Comparison of ENCODE assay signal across 1 cellular context in the genomic region with DNA sequence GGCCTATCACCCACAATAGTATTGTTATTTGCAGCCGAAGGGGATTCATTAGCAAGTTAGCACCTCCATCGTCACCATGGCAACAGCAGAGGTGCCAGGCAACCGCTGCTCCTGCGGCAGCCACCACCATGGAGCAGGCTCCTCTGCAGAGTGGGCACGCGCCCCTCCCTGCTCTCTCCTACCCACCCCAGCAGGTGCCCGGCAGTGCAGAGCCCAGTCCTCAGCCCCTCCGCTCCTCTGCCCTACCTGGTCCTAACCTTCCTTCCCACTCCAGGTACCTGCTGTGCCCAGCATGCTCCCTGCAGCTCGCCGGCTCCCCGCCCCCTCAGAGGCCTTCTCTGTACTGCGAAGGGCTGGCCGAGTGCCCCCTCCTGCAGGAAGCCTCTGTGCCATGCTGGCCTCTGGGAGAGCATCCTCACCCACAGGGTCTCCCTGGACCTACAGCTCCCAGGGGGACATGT.
TF ChIP-seq lines count a peak whose summit lies in the region.

No MANE protein-coding gene starts in this region.

TF ChIP-seq in SK-N-SH treated with all-trans-retinoic acid at 6 μM for 48 hours, 23 proteins besides CTCF, POLR2A, EP300 and RAD21 (continued from another document):
- TF ChIP-seq, protein P1, sequence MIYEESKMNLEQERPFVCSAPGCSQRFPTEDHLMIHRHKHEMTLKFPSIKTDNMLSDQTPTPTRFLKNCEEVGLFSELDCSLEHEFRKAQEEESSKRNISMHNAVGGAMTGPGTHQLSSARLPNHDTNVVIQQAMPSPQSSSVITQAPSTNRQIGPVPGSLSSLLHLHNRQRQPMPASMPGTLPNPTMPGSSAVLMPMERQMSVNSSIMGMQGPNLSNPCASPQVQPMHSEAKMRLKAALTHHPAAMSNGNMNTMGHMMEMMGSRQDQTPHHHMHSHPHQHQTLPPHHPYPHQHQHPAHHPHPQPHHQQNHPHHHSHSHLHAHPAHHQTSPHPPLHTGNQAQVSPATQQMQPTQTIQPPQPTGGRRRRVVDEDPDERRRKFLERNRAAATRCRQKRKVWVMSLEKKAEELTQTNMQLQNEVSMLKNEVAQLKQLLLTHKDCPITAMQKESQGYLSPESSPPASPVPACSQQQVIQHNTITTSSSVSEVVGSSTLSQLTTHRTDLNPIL (CRISPR knock-in tag; IDR thresholded peaks at IDR 0.05; ENCODE audit: low read depth), result no peak
- no peak for TF ChIP-seq ZC3H10 (CRISPR knock-in tag; IDR thresholded peaks at IDR 0.05)
